Comparison of ENCODE assay signal across 10 cellular contexts in the genomic region with DNA sequence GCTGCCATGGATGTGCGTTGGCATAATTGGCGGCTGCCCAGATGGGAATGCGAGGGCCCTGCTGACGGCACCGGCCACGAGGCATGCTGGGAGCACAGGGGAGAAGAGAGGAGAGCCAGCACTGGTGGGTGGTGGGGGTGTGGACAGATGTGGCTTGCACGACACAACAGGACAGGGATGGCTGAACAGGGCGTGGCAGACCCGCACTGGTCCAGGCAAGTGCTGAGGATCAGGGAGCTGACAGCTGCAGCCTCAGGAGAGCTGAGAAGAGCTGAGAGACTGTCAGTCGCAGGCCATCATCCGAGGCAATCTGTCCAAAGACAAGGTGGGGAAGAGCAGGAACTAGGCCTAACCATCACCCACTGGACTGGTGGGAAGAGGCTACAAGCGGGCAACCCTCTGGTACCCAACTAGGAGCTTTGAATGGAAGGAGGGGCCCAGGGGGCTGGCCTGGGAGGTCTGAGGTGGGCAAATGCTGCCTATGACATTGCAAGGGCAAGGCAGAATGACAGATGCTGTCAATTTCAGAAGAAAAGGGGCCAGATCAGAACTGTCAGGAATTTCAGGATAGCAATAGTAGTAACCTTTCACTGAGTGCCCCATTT. TPM values are rescaled to one million over a fixed set of nuclear protein-coding genes. Genes with fewer than 3 reads are reported as not detected.
A peak's percentile ranks its signal among the peaks of the same experiment; 100 is the strongest.
DNase-seq lines count a peak whose midpoint lies in the region; ATAC-seq, FAIRE-seq and TF ChIP-seq lines count a peak whose summit lies in the region.
"Had no signal": no experiment of that assay in that cellular context is flagged by ENCODE, and none has a peak within 500 bp of the region (broad histone marks: within the 10 kb centered on the region; RNA-seq: fewer than 3 reads in every experiment).

No MANE protein-coding gene starts in this region.

- H3K9me1 ChIP-seq in keratinocyte (ENCODE audit: control insufficient read depth, extremely low read depth, insufficient read depth, low read length): no peaks in the 10 kb centered on the region

- TF ChIP-seq CTCF in activated B cell treated with CpG ODN at 0.5 μM for 24 hours (IDR thresholded peaks at IDR 0.05) (no peak), keratinocyte (optimal IDR thresholded peaks at IDR 0.05 in 1 of 3, IDR thresholded peaks at IDR 0.05 in 1 of 3, conservative IDR thresholded peaks at IDR 0.05 in 1 of 3; ENCODE audit: extremely low read depth in 1 of 3, insufficient read depth in 2 of 3, low read length in 3 of 3) (no peak), upper lobe of left lung (IDR thresholded peaks at IDR 0.05) (no peak)

- ATAC-seq in activated naive CD4-positive, alpha-beta T cell treated with anti-CD3 and anti-CD28 coated beads, Interleukin-2, amount 50 U/mL, for 72 hours: no peak
- ATAC-seq in activated B cell treated with CpG ODN at 0.5 μM for 24 hours (ENCODE audit: low read depth) (no peak), upper lobe of left lung (ENCODE audit: low FRiP score in 2 of 2) (no peak), GM19463 (IDR thresholded peaks at IDR 0.05; ENCODE audit: unreplicated experiment) (no peak)
- ATAC-seq: left lobe of liver had no signal

- CTCF ChIA-PET in activated naive CD4-positive, alpha-beta T cell treated with anti-CD3 and anti-CD28 coated beads, Interleukin-2, amount 10 ng/mL, durations not matched to agents 7 days and 5 days (lab: Charles Lee): interaction anchor here (1.8 kb wide), 1 partner anchor 58 kb away, joined by 4 read pairs; no protein-coding TSS in a partner anchor
- CTCF ChIA-PET in activated B cell treated with CpG ODN at 0.5 μM for 24 hours (lab: Charles Lee): interaction anchor here (1.2 to 1.4 kb wide), 2 partner anchors 58 to 122 kb away, joined by 3 to 5 read pairs; no protein-coding TSS in a partner anchor

- no peak overlapping the region for H3K27ac ChIP-seq in keratinocyte (ENCODE audit: control insufficient read depth, insufficient read depth, low read length)
- H3K27ac ChIP-seq in upper lobe of left lung: peak overlapping the region in 3 of 4 donors; percentile 91 to 99 (median 95)
- no peak overlapping the region for H3K27ac ChIP-seq in small intestine (ENCODE audit: low read depth in 1 of 2, low read length in 1 of 2)

- H3K27me3 ChIP-seq in keratinocyte (ENCODE audit: control insufficient read depth, extremely low read depth, insufficient read depth, low read length) (no peaks in the 10 kb centered on the region), upper lobe of left lung (no peaks in the 10 kb centered on the region), small intestine (ENCODE audit: control insufficient read depth in 2 of 2, insufficient read depth in 2 of 2, low read length in 2 of 2) (no peaks in the 10 kb centered on the region)

- H3K4me1 ChIP-seq in keratinocyte (ENCODE audit: control insufficient read depth, extremely low read depth, insufficient read depth, low read length) (peaks cover 59% of the 10 kb centered on the region), upper lobe of left lung (peaks cover 34 to 74% (median 66%) of the 10 kb centered on the region in 4 donors), small intestine (ENCODE audit: control insufficient read depth in 2 of 2, insufficient read depth in 1 of 2, low read depth in 1 of 2, low read length in 1 of 2) (peaks cover 0 to 10% of the 10 kb centered on the region in 2 donors)

- dilution Hi-C loops in keratinocyte (cut with MboI; ENCODE audit: extremely low pct_ligation_motif_present, low sequenced_read_pairs): no loop called here

- FAIRE-seq in keratinocyte (lab: Jason Lieb, UNC) (no peak), small intestine (lab: Jason Lieb, UNC) (no peak)

- H3K36me3 ChIP-seq in keratinocyte (ENCODE audit: control insufficient read depth in 2 of 2, extremely low read depth in 1 of 2, insufficient read depth in 2 of 2, low read length in 2 of 2) (peaks cover 12 to 28% of the 10 kb centered on the region in 2 experiments), upper lobe of left lung (peaks cover 0 to 22% (median 15%) of the 10 kb centered on the region in 4 donors), small intestine (ENCODE audit: control insufficient read depth in 2 of 2, insufficient read depth in 2 of 2, low read length in 2 of 2) (peaks cover 4% of the 10 kb centered on the region in 2 donors)

- POLR2A ChIA-PET in activated B cell treated with CpG ODN at 0.5 μM for 24 hours (lab: Charles Lee): no interaction called here

- peaks cover 34% of the 10 kb centered on the region for H3K36me3 Mint-ChIP-seq in activated naive CD4-positive, alpha-beta T cell treated with anti-CD3 and anti-CD28 coated beads, Interleukin-2, amount 10 ng/mL, durations not matched to agents 7 days and 5 days
- peaks cover 8 to 29% of the 10 kb centered on the region in 2 donors for H3K36me3 Mint-ChIP-seq in activated naive CD4-positive, alpha-beta T cell treated with anti-CD3 and anti-CD28 coated beads, Interleukin-2, amount 50 U/mL, for 72 hours
- H3K36me3 Mint-ChIP-seq in activated B cell treated with CpG ODN at 0.5 μM for 24 hours (ENCODE audit: low read depth): peaks cover 20% of the 10 kb centered on the region

- H3K4me3 ChIP-seq in keratinocyte (ENCODE audit: control insufficient read depth in 2 of 3, extremely low read depth in 1 of 3, insufficient read depth in 2 of 3, low read depth in 1 of 3, low read length in 3 of 3): peak overlapping the region; percentile 89 to 93 (median 93)
- H3K4me3 ChIP-seq in upper lobe of left lung: peak overlapping the region in 1 of 4 donors; percentile 88
- H3K4me3 ChIP-seq in small intestine (ENCODE audit: low read depth in 1 of 2, low read length in 2 of 2): peak overlapping the region in 1 of 2 donors; percentile 90

- peak overlapping the region; percentile 87 for H3K9ac ChIP-seq in keratinocyte (ENCODE audit: control insufficient read depth, extremely low read depth, insufficient read depth, low read length)

- H3K4me3 Mint-ChIP-seq in activated naive CD4-positive, alpha-beta T cell treated with anti-CD3 and anti-CD28 coated beads, Interleukin-2, amount 10 ng/mL, durations not matched to agents 7 days and 5 days: peak overlapping the region; percentile 93
- H3K4me3 Mint-ChIP-seq in activated B cell treated with CpG ODN at 0.5 μM for 24 hours: peak overlapping the region; percentile 55

- H3K9me3 Mint-ChIP-seq in activated naive CD4-positive, alpha-beta T cell treated with anti-CD3 and anti-CD28 coated beads, Interleukin-2, amount 10 ng/mL, durations not matched to agents 7 days and 5 days: peaks cover 4% of the 10 kb centered on the region
- H3K9me3 Mint-ChIP-seq in activated naive CD4-positive, alpha-beta T cell treated with anti-CD3 and anti-CD28 coated beads, Interleukin-2, amount 50 U/mL, for 72 hours: no peaks in the 10 kb centered on the region
- H3K9me3 Mint-ChIP-seq in activated B cell treated with CpG ODN at 0.5 μM for 24 hours: no peaks in the 10 kb centered on the region

- H3K79me2 ChIP-seq in keratinocyte (ENCODE audit: control insufficient read depth, insufficient read depth, low read length): peaks cover 54% of the 10 kb centered on the region

- no peak for TF ChIP-seq EP300 in upper lobe of left lung (IDR thresholded peaks at IDR 0.05)

- 78 to 85% methylated on average over 5 to 12 of the region's 12 CpGs for WGBS in upper lobe of left lung, 2 donors
- WGBS in small intestine, 3 donors: 84 to 89% (median 85%) methylated on average over 12 of the region's 12 CpGs

- no peak overlapping the region for H3K27ac Mint-ChIP-seq in activated naive CD4-positive, alpha-beta T cell treated with anti-CD3 and anti-CD28 coated beads, Interleukin-2, amount 10 ng/mL, durations not matched to agents 7 days and 5 days
- H3K27ac Mint-ChIP-seq in activated naive CD4-positive, alpha-beta T cell treated with anti-CD3 and anti-CD28 coated beads, Interleukin-2, amount 50 U/mL, for 72 hours: peak overlapping the region in 1 of 2 donors; percentile 11
- no peak overlapping the region for H3K27ac Mint-ChIP-seq in activated B cell treated with CpG ODN at 0.5 μM for 24 hours

- H3K4me1 Mint-ChIP-seq in activated naive CD4-positive, alpha-beta T cell treated with anti-CD3 and anti-CD28 coated beads, Interleukin-2, amount 10 ng/mL, durations not matched to agents 7 days and 5 days: peaks cover 41% of the 10 kb centered on the region
- peaks cover 38% of the 10 kb centered on the region for H3K4me1 Mint-ChIP-seq in activated B cell treated with CpG ODN at 0.5 μM for 24 hours

- H3K9me3 ChIP-seq in keratinocyte (ENCODE audit: control insufficient read depth, low read depth, low read length): no peaks in the 10 kb centered on the region
- no peaks in the 10 kb centered on the region for H3K9me3 ChIP-seq in upper lobe of left lung
- H3K9me3 ChIP-seq in small intestine (ENCODE audit: control insufficient read depth, low read depth): no peaks in the 10 kb centered on the region

- H3K27me3 Mint-ChIP-seq in activated naive CD4-positive, alpha-beta T cell treated with anti-CD3 and anti-CD28 coated beads, Interleukin-2, amount 10 ng/mL, durations not matched to agents 7 days and 5 days: no peaks in the 10 kb centered on the region
- H3K27me3 Mint-ChIP-seq in activated B cell treated with CpG ODN at 0.5 μM for 24 hours: no peaks in the 10 kb centered on the region

- H2AFZ ChIP-seq in keratinocyte (ENCODE audit: control insufficient read depth, low read length): no peak overlapping the region

- peak overlapping the region; percentile 96 for H3K4me2 ChIP-seq in keratinocyte (ENCODE audit: control insufficient read depth, extremely low read depth, insufficient read depth, low read depth, low read length)

- TF ChIP-seq POLR2A in upper lobe of left lung (IDR thresholded peaks at IDR 0.05): no peak

- H4K20me1 ChIP-seq in keratinocyte (ENCODE audit: control insufficient read depth, extremely low read depth, insufficient read depth, low read length): peaks cover 9% of the 10 kb centered on the region

- intact Hi-C loops in activated B cell treated with CpG ODN at 0.5 μM for 24 hours (cut with micrococcal nuclease): no loop called here

- no peak for DNase-seq in activated naive CD4-positive, alpha-beta T cell treated with anti-CD3 and anti-CD28 coated beads, Interleukin-2, amount 10 ng/mL, durations not matched to agents 7 days and 5 days
- DNase-seq in activated naive CD4-positive, alpha-beta T cell treated with anti-CD3 and anti-CD28 coated beads, Interleukin-2, amount 50 U/mL, for 72 hours (ENCODE audit: low spot score in 2 of 2): no peak
- no peak for DNase-seq in activated B cell treated with CpG ODN at 0.5 μM for 24 hours
- no peak for DNase-seq in keratinocyte (ENCODE audit: low read depth, low spot score)
- DNase-seq in upper lobe of left lung: peak in 1 of 2 donors; percentile 62
- no peak for DNase-seq in small intestine
- DNase-seq in HUDEP-2 (lab: John Stamatoyannopoulos, UW; ENCODE audit: unreplicated experiment in 76 of 76): no peak
- DNase-seq: stimulated activated CD4-positive, alpha-beta T cell treated with anti-CD3 and anti-CD28 coated beads, Interleukin-2, amount 100 ng/mL, for 48 hours had no signal

RNA-seq across cellular contexts. Expression of a gene that starts 2.4 kb away (rescaled TPM):
- total RNA-seq in activated naive CD4-positive, alpha-beta T cell treated with anti-CD3 and anti-CD28 coated beads, Interleukin-2, amount 50 U/mL, for 72 hours: 10 to 100 TPM in 1 of 2 donors, 1 to 10 TPM in 1; 9.6 to 13.4 TPM
- total RNA-seq in activated B cell treated with CpG ODN at 0.5 μM for 24 hours (5.8 and 6.3 TPM in 2 replicates), upper lobe of left lung (10 to 100 TPM in 1 of 6 donors, 1 to 10 TPM in 4, under 1 TPM in 1; 0.78 to 11.1 (median 6.8) TPM)
- polyA plus RNA-seq in keratinocyte (2.0 to 4.1 TPM (median 2.4 TPM) in 3 replicates), small intestine (10 to 100 TPM in 2 of 3 donors, 1 to 10 TPM in 1; 7.6 to 18.9 (median 12.1) TPM)
- 5.8 TPM for polyA plus RNA-seq in keratinocyte (2011; ENCODE audit: low read depth)
- polyA plus RNA-seq in keratinocyte (2011; cell fraction: cytosol; rRNA removed): 1.2 and 2.9 TPM in 2 replicates
- polyA plus RNA-seq in keratinocyte (2011; cell fraction: nucleus; rRNA removed): 1.8 and 2.1 TPM in 2 replicates
- 7.2 and 8.4 TPM in 2 replicates for polyA plus RNA-seq in keratinocyte (2012; ENCODE audit: low replicate concordance)
- 0.49 to 2.0 TPM (median 1.2 TPM) in 3 replicates for polyA minus RNA-seq in keratinocyte
- 11.3 TPM for polyA minus RNA-seq in keratinocyte (2011; cell fraction: cytosol; rRNA and poly(A)+ RNA removed)
- 2.2 and 3.4 TPM in 2 replicates for polyA minus RNA-seq in keratinocyte (2011; cell fraction: nucleus; rRNA and poly(A)+ RNA removed)

RNA-seq across cellular contexts. Expression of a gene that starts 2.4 kb away (rescaled TPM):
- total RNA-seq in activated naive CD4-positive, alpha-beta T cell treated with anti-CD3 and anti-CD28 coated beads, Interleukin-2, amount 50 U/mL, for 72 hours: 10 to 100 TPM; 12.1 to 20.1 TPM
- 9.1 and 12.1 TPM in 2 replicates for total RNA-seq in activated B cell treated with CpG ODN at 0.5 μM for 24 hours
- 12.9 to 23.4 TPM (median 18.2 TPM) in 3 replicates for polyA plus RNA-seq in keratinocyte
- 6.1 TPM for polyA plus RNA-seq in keratinocyte (2011; ENCODE audit: low read depth)
- polyA plus RNA-seq in keratinocyte (2011; cell fraction: cytosol; rRNA removed): 9.3 and 14.5 TPM in 2 replicates
- polyA plus RNA-seq in keratinocyte (2011; cell fraction: nucleus; rRNA removed): 32.8 and 44.8 TPM in 2 replicates
- 16.5 and 19.8 TPM in 2 replicates for polyA plus RNA-seq in keratinocyte (2012; ENCODE audit: low replicate concordance)
- polyA minus RNA-seq in keratinocyte: 26.9 to 120 TPM (median 32.7 TPM) in 3 replicates
- polyA minus RNA-seq in keratinocyte (2011; cell fraction: cytosol; rRNA and poly(A)+ RNA removed): 13.6 TPM
- 19.3 and 28.2 TPM in 2 replicates for polyA minus RNA-seq in keratinocyte (2011; cell fraction: nucleus; rRNA and poly(A)+ RNA removed)
- total RNA-seq in upper lobe of left lung: 10 to 100 TPM; 16.4 to 27.4 (median 24.1) TPM
- polyA plus RNA-seq in small intestine: 10 to 100 TPM in 2 of 3 donors, 1 to 10 TPM in 1; 9.7 to 30.6 (median 26.5) TPM

Comparison
In these comparisons a context has a peak if more than half of its experiments do, and no peak if none do; other contexts are left out.
1. H3K27ac ChIP-seq: peak in upper lobe of left lung (3 of 4); none in keratinocyte (single experiment) and small intestine (0 of 2).